ENCODE assay signal across 1 cellular context in the genomic region with DNA sequence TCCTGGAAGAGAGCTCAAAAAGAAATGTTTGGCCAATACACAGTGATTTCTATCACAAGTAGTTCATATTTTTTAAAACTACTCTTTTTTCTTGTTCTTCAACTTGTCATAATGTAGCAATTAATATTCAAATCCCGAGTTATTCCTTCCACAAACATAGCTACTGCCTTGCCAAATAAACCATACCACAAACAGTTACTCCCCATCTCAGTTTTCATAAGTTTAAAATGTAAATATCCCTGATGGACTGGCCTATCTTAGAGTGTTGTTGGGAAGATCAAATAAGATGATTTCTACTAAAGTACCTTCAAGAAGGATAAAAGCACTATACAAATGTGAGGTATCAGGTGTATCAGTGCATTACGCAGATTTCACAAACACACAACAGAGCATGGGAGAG.
TF ChIP-seq lines count a peak whose summit lies in the region.

No MANE protein-coding gene starts in this region.

TF ChIP-seq in HEK293, 187 proteins besides CTCF, POLR2A, EP300 and RAD21 (continued from another document):
- TF ChIP-seq WT1 (tag by site-specific recombination; IDR thresholded peaks at IDR 0.05): peak; percentile 94
- no peak for TF ChIP-seq ZNF184 (tag by site-specific recombination; IDR thresholded peaks at IDR 0.05)
